In the genomic region with DNA sequence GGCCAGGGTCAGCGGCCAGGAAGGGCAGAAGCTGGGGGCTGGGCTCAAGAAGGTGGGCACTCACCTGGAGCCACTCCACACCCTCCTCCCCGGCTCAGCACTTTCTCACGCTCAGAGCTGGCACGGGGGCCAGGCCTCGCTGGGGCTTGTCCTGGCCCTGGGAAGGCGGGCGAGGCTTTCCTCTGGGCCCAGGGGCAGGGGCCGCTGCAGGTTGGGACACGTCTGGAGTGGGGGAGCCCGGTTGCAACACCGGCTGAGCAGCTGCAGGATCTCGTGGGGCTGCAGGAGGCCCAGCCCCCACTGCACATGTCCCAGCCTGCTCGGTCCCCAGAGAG, we compare ENCODE assay signal across 1 cellular context.
TF ChIP-seq lines count a peak whose summit lies in the region.

No MANE protein-coding gene starts in this region.

TF ChIP-seq in HepG2, 621 proteins besides CTCF, POLR2A, EP300 and RAD21 (continued from another document):
- TF ChIP-seq TRIM24 (CRISPR knock-in tag; IDR thresholded peaks at IDR 0.05) (no peak), SRSF9 (IDR thresholded peaks at IDR 0.05; ENCODE audit: borderline replicate concordance, insufficient read depth, low read depth, low read length, poor library complexity, severe bottlenecking) (no peak), ZNF552 (CRISPR knock-in tag; IDR thresholded peaks at IDR 0.05; ENCODE audit: borderline replicate concordance) (no peak), HNRNPLL (IDR thresholded peaks at IDR 0.05; ENCODE audit: low read depth, low read length, poor library complexity, severe bottlenecking) (no peak), YEATS4 (CRISPR knock-in tag; IDR thresholded peaks at IDR 0.05; ENCODE audit: borderline replicate concordance) (no peak), FOXM1 (CRISPR knock-in tag; IDR thresholded peaks at IDR 0.05) (no peak), KAT8 (CRISPR knock-in tag; IDR thresholded peaks at IDR 0.05) (no peak), SALL1 (CRISPR knock-in tag; IDR thresholded peaks at IDR 0.05) (no peak), POLR2AphosphoS2 (IDR thresholded peaks at IDR 0.05; ENCODE audit: low read depth, low read length) (no peak), EED (CRISPR knock-in tag; IDR thresholded peaks at IDR 0.05) (no peak), MBNL3 (CRISPR knock-in tag; conservative IDR thresholded peaks at IDR 0.05) (no peak)
TF ChIP-seq in HepG2: peak in this region for 0.
